Comparison of ENCODE assay signal across 1 cellular context in genomic region chr6:148325316-148326068, GRCh38.
TF ChIP-seq lines count a peak whose summit lies in the region.

No MANE protein-coding gene starts in this region.

TF ChIP-seq in K562, 482 proteins besides CTCF, POLR2A, EP300 and RAD21 (continued from another document):
- TF ChIP-seq ELK1 (CRISPR knock-in tag; IDR thresholded peaks at IDR 0.05) (no peak), JUNB (CRISPR knock-in tag; conservative IDR thresholded peaks at IDR 0.05) (no peak), ZNF655 (CRISPR knock-in tag; IDR thresholded peaks at IDR 0.05) (no peak)
